In genomic region chr2:136360790-136361189, GRCh38 we compare ENCODE assay signal across 14 cellular contexts.
A peak's percentile ranks its signal among the peaks of the same experiment; 100 is the strongest.
DNase-seq lines count a peak whose midpoint lies in the region; ATAC-seq lines count a peak whose summit lies in the region.
"Had no signal": no experiment of that assay in that cellular context is flagged by ENCODE, and none has a peak within 500 bp of the region (broad histone marks: within the 10 kb centered on the region; RNA-seq: fewer than 3 reads in every experiment).

No MANE protein-coding gene starts in this region.

- no peak overlapping the region for H3K27ac Mint-ChIP-seq in activated CD4-positive, alpha-beta T cell treated with anti-CD3 and anti-CD28 coated beads, Interleukin-2, amount 10 ng/mL, durations not matched to agents 24 days and 14 days
- H3K27ac Mint-ChIP-seq in activated naive CD8-positive, alpha-beta T cell treated with anti-CD3 and anti-CD28 coated beads, Interleukin-2, amount 50 U/mL, for 24 hours, result peak overlapping the region; percentile 17
- H3K27ac Mint-ChIP-seq in activated naive CD8-positive, alpha-beta T cell treated with anti-CD3 and anti-CD28 coated beads for 36 hours, result no peak overlapping the region
- H3K27ac Mint-ChIP-seq in stimulated activated naive B cell treated with anti-CD40 and anti-IgM and Interleukin-4, amounts not matched to agents 10 μg/mL and 1 μg/mL and 100 μg/mL, for 72 hours, result peak overlapping the region; percentile 47

- intact Hi-C loops in activated CD4-positive, alpha-beta T cell treated with anti-CD3 and anti-CD28 coated beads, Interleukin-2, amount 10 ng/mL, durations not matched to agents 24 days and 14 days (cut with micrococcal nuclease), result loop anchor here (5.0 kb wide), 1 partner anchor 243 kb away; the partner anchor contains the start of gene CXCR4

- no peaks in the 10 kb centered on the region for H3K36me3 Mint-ChIP-seq in activated CD4-positive, alpha-beta T cell treated with anti-CD3 and anti-CD28 coated beads, Interleukin-2, amount 10 ng/mL, durations not matched to agents 24 days and 14 days (ENCODE audit: low read depth)
- H3K36me3 Mint-ChIP-seq in activated naive CD8-positive, alpha-beta T cell treated with anti-CD3 and anti-CD28 coated beads, Interleukin-2, amount 50 U/mL, for 24 hours (ENCODE audit: low read depth), result no peaks in the 10 kb centered on the region
- H3K36me3 Mint-ChIP-seq in activated naive CD8-positive, alpha-beta T cell treated with anti-CD3 and anti-CD28 coated beads for 36 hours, result no peaks in the 10 kb centered on the region
- H3K36me3 Mint-ChIP-seq in stimulated activated naive B cell treated with anti-CD40 and anti-IgM and Interleukin-4, amounts not matched to agents 10 μg/mL and 1 μg/mL and 100 μg/mL, for 72 hours, result no peaks in the 10 kb centered on the region
- H3K36me3 Mint-ChIP-seq: CD14-positive monocyte; CD8-positive, alpha-beta memory T cell had no signal

- H3K9me3 Mint-ChIP-seq in activated CD4-positive, alpha-beta T cell treated with anti-CD3 and anti-CD28 coated beads, Interleukin-2, amount 10 ng/mL, durations not matched to agents 24 days and 14 days, result no peaks in the 10 kb centered on the region
- H3K9me3 Mint-ChIP-seq in activated naive CD8-positive, alpha-beta T cell treated with anti-CD3 and anti-CD28 coated beads, Interleukin-2, amount 50 U/mL, for 24 hours, result no peaks in the 10 kb centered on the region
- no peaks in the 10 kb centered on the region for H3K9me3 Mint-ChIP-seq in activated naive CD8-positive, alpha-beta T cell treated with anti-CD3 and anti-CD28 coated beads for 36 hours
- no peaks in the 10 kb centered on the region for H3K9me3 Mint-ChIP-seq in stimulated activated naive B cell treated with anti-CD40 and anti-IgM and Interleukin-4, amounts not matched to agents 10 μg/mL and 1 μg/mL and 100 μg/mL, for 72 hours
- H3K9me3 Mint-ChIP-seq: CD14-positive monocyte; CD8-positive, alpha-beta memory T cell had no signal

- DNase-seq in activated CD4-positive, alpha-beta T cell treated with anti-CD3 and anti-CD28 coated beads, Interleukin-2, amount 10 ng/mL, durations not matched to agents 24 days and 14 days, result peak; percentile 55
- no peak for DNase-seq in activated CD4-positive, alpha-beta T cell treated with anti-CD3 and anti-CD28 coated beads for 4 hours
- DNase-seq in activated naive CD8-positive, alpha-beta T cell treated with anti-CD3 and anti-CD28 coated beads, Interleukin-2, amount 50 U/mL, for 24 hours, result no peak
- DNase-seq in activated naive CD8-positive, alpha-beta T cell treated with anti-CD3 and anti-CD28 coated beads for 36 hours, result no peak
- DNase-seq in islet precursor cell, result peak; percentile 41
- no peak for DNase-seq in stimulated activated naive B cell treated with anti-CD40 and anti-IgM and Interleukin-4, amounts not matched to agents 10 μg/mL and 1 μg/mL and 100 μg/mL, for 72 hours
- no peak for DNase-seq in UCSD-AML1 (lab: John Stamatoyannopoulos, UW; ENCODE audit: unreplicated experiment)
- DNase-seq in pons (ENCODE audit: low spot score), result no peak
- DNase-seq: Caco-2; CD8-positive, alpha-beta memory T cell; DND-41; GDM1; GOT3 had no signal

- H3K4me3 Mint-ChIP-seq in activated CD4-positive, alpha-beta T cell treated with anti-CD3 and anti-CD28 coated beads, Interleukin-2, amount 10 ng/mL, durations not matched to agents 24 days and 14 days, result no peak overlapping the region
- no peak overlapping the region for H3K4me3 Mint-ChIP-seq in activated naive CD8-positive, alpha-beta T cell treated with anti-CD3 and anti-CD28 coated beads, Interleukin-2, amount 50 U/mL, for 24 hours
- no peak overlapping the region for H3K4me3 Mint-ChIP-seq in activated naive CD8-positive, alpha-beta T cell treated with anti-CD3 and anti-CD28 coated beads for 36 hours
- H3K4me3 Mint-ChIP-seq in stimulated activated naive B cell treated with anti-CD40 and anti-IgM and Interleukin-4, amounts not matched to agents 10 μg/mL and 1 μg/mL and 100 μg/mL, for 72 hours, result no peak overlapping the region
- H3K4me3 Mint-ChIP-seq: CD14-positive monocyte; CD8-positive, alpha-beta memory T cell had no signal

- H3K4me1 Mint-ChIP-seq in activated CD4-positive, alpha-beta T cell treated with anti-CD3 and anti-CD28 coated beads, Interleukin-2, amount 10 ng/mL, durations not matched to agents 24 days and 14 days, result peaks cover 47% of the 10 kb centered on the region
- H3K4me1 Mint-ChIP-seq in activated naive CD8-positive, alpha-beta T cell treated with anti-CD3 and anti-CD28 coated beads, Interleukin-2, amount 50 U/mL, for 24 hours, result peaks cover 74% of the 10 kb centered on the region
- peaks cover 58% of the 10 kb centered on the region for H3K4me1 Mint-ChIP-seq in activated naive CD8-positive, alpha-beta T cell treated with anti-CD3 and anti-CD28 coated beads for 36 hours
- H3K4me1 Mint-ChIP-seq in stimulated activated naive B cell treated with anti-CD40 and anti-IgM and Interleukin-4, amounts not matched to agents 10 μg/mL and 1 μg/mL and 100 μg/mL, for 72 hours, result peaks cover 25 to 60% of the 10 kb centered on the region in 2 donors

- no peak for ATAC-seq in activated naive CD8-positive, alpha-beta T cell treated with anti-CD3 and anti-CD28 coated beads, Interleukin-2, amount 50 U/mL, for 24 hours
- ATAC-seq in stimulated activated naive B cell treated with anti-CD40 and anti-IgM and Interleukin-4, amounts not matched to agents 10 μg/mL and 1 μg/mL and 100 μg/mL, for 72 hours (replicated peaks), result no peak

- H3K27me3 Mint-ChIP-seq in activated CD4-positive, alpha-beta T cell treated with anti-CD3 and anti-CD28 coated beads, Interleukin-2, amount 10 ng/mL, durations not matched to agents 24 days and 14 days, result peaks cover 2% of the 10 kb centered on the region
- H3K27me3 Mint-ChIP-seq in activated naive CD8-positive, alpha-beta T cell treated with anti-CD3 and anti-CD28 coated beads, Interleukin-2, amount 50 U/mL, for 24 hours, result peaks cover 19% of the 10 kb centered on the region
- H3K27me3 Mint-ChIP-seq in activated naive CD8-positive, alpha-beta T cell treated with anti-CD3 and anti-CD28 coated beads for 36 hours, result peaks cover 20% of the 10 kb centered on the region
- H3K27me3 Mint-ChIP-seq in stimulated activated naive B cell treated with anti-CD40 and anti-IgM and Interleukin-4, amounts not matched to agents 10 μg/mL and 1 μg/mL and 100 μg/mL, for 72 hours, result no peaks in the 10 kb centered on the region

Comparison
In these comparisons a context has a peak if more than half of its experiments do, and no peak if none do; other contexts are left out.
1. DNase-seq: peak in activated CD4-positive, alpha-beta T cell treated with anti-CD3 and anti-CD28 coated beads, Interleukin-2, amount 10 ng/mL, durations not matched to agents 24 days and 14 days (single experiment) and islet precursor cell (single experiment); none in activated CD4-positive, alpha-beta T cell treated with anti-CD3 and anti-CD28 coated beads for 4 hours (0 of 2), activated naive CD8-positive, alpha-beta T cell treated with anti-CD3 and anti-CD28 coated beads, Interleukin-2, amount 50 U/mL, for 24 hours (single experiment), activated naive CD8-positive, alpha-beta T cell treated with anti-CD3 and anti-CD28 coated beads for 36 hours (single experiment), stimulated activated naive B cell treated with anti-CD40 and anti-IgM and Interleukin-4, amounts not matched to agents 10 μg/mL and 1 μg/mL and 100 μg/mL, for 72 hours (single experiment), UCSD-AML1 (single experiment) and pons (single experiment).
2. H3K27ac Mint-ChIP-seq: peak in activated naive CD8-positive, alpha-beta T cell treated with anti-CD3 and anti-CD28 coated beads, Interleukin-2, amount 50 U/mL, for 24 hours (single experiment) and stimulated activated naive B cell treated with anti-CD40 and anti-IgM and Interleukin-4, amounts not matched to agents 10 μg/mL and 1 μg/mL and 100 μg/mL, for 72 hours (single experiment); none in activated CD4-positive, alpha-beta T cell treated with anti-CD3 and anti-CD28 coated beads, Interleukin-2, amount 10 ng/mL, durations not matched to agents 24 days and 14 days (single experiment) and activated naive CD8-positive, alpha-beta T cell treated with anti-CD3 and anti-CD28 coated beads for 36 hours (single experiment).